ENCODE assay signal across 9 cellular contexts in genomic region chr22:35894937-35895708, GRCh38.
DNase-seq lines count a peak whose midpoint lies in the region; ATAC-seq and TF ChIP-seq lines count a peak whose summit lies in the region.
"Had no signal": no experiment of that assay in that cellular context is flagged by ENCODE, and none has a peak within 500 bp of the region (broad histone marks: within the 10 kb centered on the region; RNA-seq: fewer than 3 reads in every experiment).

No MANE protein-coding gene starts in this region.

- peak overlapping the region in 18 of 59 donors; percentile 1 to 61 (median 37) for H3K27ac ChIP-seq in dorsolateral prefrontal cortex
- no peak overlapping the region for H3K27ac ChIP-seq in mesendoderm (ENCODE audit: low read depth, low read length)
- H3K27ac ChIP-seq in transverse colon: peak overlapping the region; percentile 67 to 85 (median 70)

- intact Hi-C loops in dorsolateral prefrontal cortex (cut with DNase I) (no loop called here), transverse colon (cut with DNase I; ENCODE audit: low total_unique reads) (no loop called here)

- in situ Hi-C loops in transverse colon (cut with MboI; ENCODE audit: low pct_ligation_motif_present in 1 of 4, low pct_unique_long_range_greater_than_20kb in 1 of 4, low sequenced_read_pairs in 3 of 4): no loop called here

- peaks cover under 1% of the 10 kb centered on the region for H3K4me1 Mint-ChIP-seq in activated CD8-positive, alpha-beta memory T cell treated with anti-CD3 and anti-CD28 coated beads, Interleukin-2, amount 10 ng/mL, durations not matched to agents 7 days and 5 days

- H2BK15ac ChIP-seq in mesendoderm (replicated peaks; ENCODE audit: low read depth): peak overlapping the region; percentile 99

- H4K8ac ChIP-seq in mesendoderm (ENCODE audit: low read depth, low read length): no peak overlapping the region

- WGBS in mesendoderm (ENCODE audit: extremely low coverage, insufficient coverage, low lambda C conversion rate): no CpG with 5 or more reads among the region's 7 CpGs
- 37 to 57% methylated on average over 3 to 7 of the region's 7 CpGs for WGBS in transverse colon (ENCODE audit: low coverage in 1 of 2), 2 donors

- no peaks in the 10 kb centered on the region for H3K9me3 ChIP-seq in transverse colon

- H3K36me3 ChIP-seq in mesendoderm (ENCODE audit: control insufficient read depth, insufficient read depth, low read length) (no peaks in the 10 kb centered on the region), transverse colon (no peaks in the 10 kb centered on the region)

- peak overlapping the region; percentile 21 for H3K4ac ChIP-seq in mesendoderm (ENCODE audit: low read depth, low read length)

- no peaks in the 10 kb centered on the region for H3K27me3 ChIP-seq in dorsolateral prefrontal cortex
- H3K27me3 ChIP-seq in mesendoderm (ENCODE audit: insufficient read depth, low read length, poor library complexity): no peaks in the 10 kb centered on the region
- H3K27me3 ChIP-seq in transverse colon: no peaks in the 10 kb centered on the region

- H2BK120ac ChIP-seq in mesendoderm (ENCODE audit: low read depth, low read length): no peak overlapping the region

- CTCF ChIA-PET in activated CD8-positive, alpha-beta memory T cell treated with anti-CD3 and anti-CD28 coated beads, Interleukin-2, amount 10 ng/mL, durations not matched to agents 7 days and 5 days (lab: Charles Lee): no interaction called here

- TF ChIP-seq POLR2A in transverse colon (IDR thresholded peaks at IDR 0.05): no peak

- no peak overlapping the region for H4K5ac ChIP-seq in mesendoderm (ENCODE audit: low read length)

- no peaks in the 10 kb centered on the region for H3K9me3 Mint-ChIP-seq in activated CD8-positive, alpha-beta memory T cell treated with anti-CD3 and anti-CD28 coated beads, Interleukin-2, amount 10 ng/mL, durations not matched to agents 7 days and 5 days (ENCODE audit: low read depth)
- H3K9me3 Mint-ChIP-seq: stimulated activated naive CD8-positive, alpha-beta T cell treated with anti-CD3 and anti-CD28 coated beads, Interleukin-15, Interleukin-2, amounts not matched to agents 100 ng/mL and 50 ng/mL, for 24 hours had no signal

- no peak overlapping the region for H2AK5ac ChIP-seq in mesendoderm (ENCODE audit: low read length)

- no peaks in the 10 kb centered on the region for H3K36me3 Mint-ChIP-seq in activated CD8-positive, alpha-beta memory T cell treated with anti-CD3 and anti-CD28 coated beads, Interleukin-2, amount 10 ng/mL, durations not matched to agents 7 days and 5 days

- no peak overlapping the region for H3K23ac ChIP-seq in mesendoderm (ENCODE audit: low read length)

- H3K4me2 ChIP-seq in mesendoderm (ENCODE audit: low read length): no peak overlapping the region

- peak overlapping the region in 53 of 59 donors; percentile 2 to 61 (median 36) for H3K4me3 ChIP-seq in dorsolateral prefrontal cortex
- H3K4me3 ChIP-seq in mesendoderm (ENCODE audit: low read length): no peak overlapping the region
- peak overlapping the region in 3 of 4 donors; percentile 5 to 29 (median 6) for H3K4me3 ChIP-seq in transverse colon

- DNase-seq in NCI-H226 (peak; percentile 82), dorsolateral prefrontal cortex (peak in 1 of 10 donors; percentile 24), mesendoderm (no peak), transverse colon (peak; percentile 12), GM19238 (ENCODE audit: insufficient read length, low spot score) (no peak), inferior parietal cortex (ENCODE audit: extremely low spot score) (no peak)
- DNase-seq in activated CD8-positive, alpha-beta memory T cell treated with anti-CD3 and anti-CD28 coated beads, Interleukin-2, amount 10 ng/mL, durations not matched to agents 7 days and 5 days: no peak
- no peak for DNase-seq in stimulated activated CD4-positive, alpha-beta T cell treated with anti-CD3 and anti-CD28 coated beads, Interleukin-1b, Interleukin-23, amount 100 ng/mL, for 48 hours

- peaks cover 17% of the 10 kb centered on the region for H3K79me1 ChIP-seq in mesendoderm (ENCODE audit: low read length)

- no peak overlapping the region for H3K4me3 Mint-ChIP-seq in activated CD8-positive, alpha-beta memory T cell treated with anti-CD3 and anti-CD28 coated beads, Interleukin-2, amount 10 ng/mL, durations not matched to agents 7 days and 5 days
- H3K4me3 Mint-ChIP-seq: stimulated activated naive CD8-positive, alpha-beta T cell treated with anti-CD3 and anti-CD28 coated beads, Interleukin-15, Interleukin-2, amounts not matched to agents 100 ng/mL and 50 ng/mL, for 24 hours had no signal

- H3K4me1 ChIP-seq in mesendoderm (ENCODE audit: control insufficient read depth, low read depth, low read length) (peaks cover 12% of the 10 kb centered on the region), transverse colon (peaks cover 6 to 30% (median 10%) of the 10 kb centered on the region in 4 donors)

- H3K27me3 Mint-ChIP-seq in activated CD8-positive, alpha-beta memory T cell treated with anti-CD3 and anti-CD28 coated beads, Interleukin-2, amount 10 ng/mL, durations not matched to agents 7 days and 5 days: peaks cover 25% of the 10 kb centered on the region
- H3K27me3 Mint-ChIP-seq: stimulated activated naive CD8-positive, alpha-beta T cell treated with anti-CD3 and anti-CD28 coated beads, Interleukin-15, Interleukin-2, amounts not matched to agents 100 ng/mL and 50 ng/mL, for 24 hours had no signal

- no peak overlapping the region for H2BK5ac ChIP-seq in mesendoderm (ENCODE audit: low read length)

- peak overlapping the region; percentile 16 for H3K18ac ChIP-seq in mesendoderm (ENCODE audit: low read length)

- no peak for TF ChIP-seq EP300 in transverse colon (IDR thresholded peaks at IDR 0.05; ENCODE audit: low read depth)

- no peak for TF ChIP-seq CTCF in dorsolateral prefrontal cortex (IDR thresholded peaks at IDR 0.05 in 54 of 56, conservative IDR thresholded peaks at IDR 0.05 in 2 of 56; ENCODE audit: low read depth in 1 of 56, partially characterized antibody in 56 of 56)
- TF ChIP-seq CTCF in transverse colon (IDR thresholded peaks at IDR 0.05): no peak

- H3K56ac ChIP-seq in mesendoderm (ENCODE audit: low read length): no peak overlapping the region

- no peak for ATAC-seq in activated CD8-positive, alpha-beta memory T cell treated with anti-CD3 and anti-CD28 coated beads, Interleukin-2, amount 10 ng/mL, durations not matched to agents 7 days and 5 days

- H3K79me2 ChIP-seq in mesendoderm (ENCODE audit: control insufficient read depth, insufficient read depth, low read length): peaks cover 17% of the 10 kb centered on the region

- no peak overlapping the region for H3K27ac Mint-ChIP-seq in activated CD8-positive, alpha-beta memory T cell treated with anti-CD3 and anti-CD28 coated beads, Interleukin-2, amount 10 ng/mL, durations not matched to agents 7 days and 5 days
- H3K27ac Mint-ChIP-seq: stimulated activated naive CD8-positive, alpha-beta T cell treated with anti-CD3 and anti-CD28 coated beads, Interleukin-15, Interleukin-2, amounts not matched to agents 100 ng/mL and 50 ng/mL, for 24 hours had no signal

- H3K9ac ChIP-seq in mesendoderm (ENCODE audit: low read length): no peak overlapping the region

Comparison
In these comparisons a context has a peak if more than half of its experiments do, and no peak if none do; other contexts are left out.
1. DNase-seq: peak in NCI-H226 (single experiment) and transverse colon (single experiment); none in mesendoderm (single experiment), GM19238 (single experiment), inferior parietal cortex (single experiment), activated CD8-positive, alpha-beta memory T cell treated with anti-CD3 and anti-CD28 coated beads, Interleukin-2, amount 10 ng/mL, durations not matched to agents 7 days and 5 days (single experiment) and stimulated activated CD4-positive, alpha-beta T cell treated with anti-CD3 and anti-CD28 coated beads, Interleukin-1b, Interleukin-23, amount 100 ng/mL, for 48 hours (single experiment).